16 cellular contexts compared by ENCODE assay signal in genomic region chr4:99383381-99383780, GRCh38. TPM values are rescaled to one million over a fixed set of nuclear protein-coding genes. Genes with fewer than 3 reads are reported as not detected.
DNase-seq lines count a peak whose midpoint lies in the region; TF ChIP-seq lines count a peak whose summit lies in the region.
"Had no signal": no experiment of that assay in that cellular context is flagged by ENCODE, and none has a peak within 500 bp of the region (broad histone marks: within the 10 kb centered on the region; RNA-seq: fewer than 3 reads in every experiment).

No MANE protein-coding gene starts in this region.

- no peaks in the 10 kb centered on the region for H3K9me3 ChIP-seq in duodenal mucosa (ENCODE audit: control insufficient read depth in 1 of 2, low read length in 2 of 2)
- no peaks in the 10 kb centered on the region for H3K9me3 ChIP-seq in mesenchymal stem cell (ENCODE audit: control insufficient read depth, low read length)
- peaks cover 0 to 8% (median 0%) of the 10 kb centered on the region in 8 donors for H3K9me3 ChIP-seq in spleen
- no peaks in the 10 kb centered on the region for H3K9me3 ChIP-seq in BE2C
- H3K9me3 ChIP-seq: neutrophil had no signal

- H4K91ac ChIP-seq in mesenchymal stem cell (ENCODE audit: low read length): no peak overlapping the region

- H3K9ac ChIP-seq in duodenal mucosa (ENCODE audit: low read depth in 1 of 2, low read length in 2 of 2): no peak overlapping the region
- H3K9ac ChIP-seq in mesenchymal stem cell (ENCODE audit: low read length): peak overlapping the region; percentile 92

- no peaks in the 10 kb centered on the region for H3K79me1 ChIP-seq in mesenchymal stem cell (replicated peaks; ENCODE audit: low read length, poor library complexity, severe bottlenecking)

- TF ChIP-seq POLR2A in spleen (IDR thresholded peaks at IDR 0.05): no peak

- no peak overlapping the region for H3K4me2 ChIP-seq in mesenchymal stem cell (ENCODE audit: low read length, poor library complexity, severe bottlenecking)

- H3K36me3 ChIP-seq in duodenal mucosa (ENCODE audit: control insufficient read depth in 1 of 2, insufficient read depth in 2 of 2, low read length in 2 of 2) (no peaks in the 10 kb centered on the region), mesenchymal stem cell (ENCODE audit: control insufficient read depth in 1 of 2, insufficient read depth in 2 of 2, low read depth in 1 of 2, low read length in 2 of 2) (no peaks in the 10 kb centered on the region), spleen (no peaks in the 10 kb centered on the region), BE2C (no peaks in the 10 kb centered on the region)
- H3K36me3 ChIP-seq: neutrophil had no signal

- no peak overlapping the region for H2BK5ac ChIP-seq in mesenchymal stem cell (ENCODE audit: low read depth, low read length, poor library complexity, severe bottlenecking)

- no peak overlapping the region for H2AFZ ChIP-seq in mesenchymal stem cell (ENCODE audit: low read depth, low read length)

- no peak overlapping the region for H3K4ac ChIP-seq in mesenchymal stem cell (ENCODE audit: low read depth in 1 of 2, low read length in 2 of 2)

- no peak overlapping the region for H3K18ac ChIP-seq in mesenchymal stem cell (ENCODE audit: low read depth in 1 of 2, low read length in 2 of 2)

- no peak overlapping the region for H2BK12ac ChIP-seq in mesenchymal stem cell (ENCODE audit: low read length in 2 of 2)

- no peak overlapping the region for H2BK120ac ChIP-seq in mesenchymal stem cell (ENCODE audit: low read depth, low read length)

- H2AK5ac ChIP-seq in mesenchymal stem cell (ENCODE audit: low read length, severe bottlenecking): no peak overlapping the region

- intact Hi-C loops in spleen (cut with DNase I; ENCODE audit: low total_unique reads) (no loop called here), head of caudate nucleus (cut with DNase I) (no loop called here)

- TF ChIP-seq CTCF in spleen (IDR thresholded peaks at IDR 0.05 in 8 of 11, conservative IDR thresholded peaks at IDR 0.05 in 3 of 11) (no peak), BE2C (IDR thresholded peaks at IDR 0.05; ENCODE audit: low read depth, low read length) (no peak)

- H3K4me3 ChIP-seq in duodenal mucosa (ENCODE audit: low read depth in 1 of 2, low read length in 2 of 2) (no peak overlapping the region), mesenchymal stem cell (ENCODE audit: insufficient read depth in 1 of 2, low read depth in 1 of 2, low read length in 2 of 2) (no peak overlapping the region), spleen (no peak overlapping the region), BE2C (ENCODE audit: low read depth, low read length) (no peak overlapping the region)

- H4K8ac ChIP-seq in mesenchymal stem cell (ENCODE audit: low read length): no peak overlapping the region

- peak; percentile 52 for DNase-seq in EH (ENCODE audit: low read depth)
- DNase-seq in mesenchymal stem cell: no peak
- no peak for DNase-seq in spleen
- no peak for DNase-seq in AG08396 (ENCODE audit: low spot score)
- no peak for DNase-seq in BE2C
- no peak for DNase-seq in head of caudate nucleus
- no peak for DNase-seq in globus pallidus (ENCODE audit: low spot score)
- DNase-seq: activated CD4-positive, alpha-beta memory T cell treated with anti-CD3 and anti-CD28 coated beads for 36 hours; Calu3; dermis blood vessel endothelial cell; mammary epithelial cell; NCI-H510A treated with DMSO at 0.1 percent for 48 hours; stimulated activated CD4-positive, alpha-beta T cell treated with anti-CD3 and anti-CD28 coated beads, Interleukin-12 subunit alpha, Interleukin-12 subunit beta, amount 100 ng/mL, for 4 hours; substantia nigra had no signal

- H3K27ac ChIP-seq in duodenal mucosa (ENCODE audit: low read depth, low read length): peak overlapping the region; percentile 26
- H3K27ac ChIP-seq in mesenchymal stem cell (ENCODE audit: low read length, poor library complexity, severe bottlenecking): no peak overlapping the region
- peak overlapping the region in 7 of 8 donors; percentile 30 to 63 (median 46) for H3K27ac ChIP-seq in spleen
- H3K27ac ChIP-seq: neutrophil had no signal

- H3K23ac ChIP-seq in mesenchymal stem cell (ENCODE audit: low read length in 2 of 2): no peak overlapping the region

- H3K4me1 ChIP-seq in duodenal mucosa (ENCODE audit: control insufficient read depth in 1 of 2, insufficient read depth in 2 of 2, low read length in 2 of 2) (peaks cover 0 to 22% of the 10 kb centered on the region in 2 donors), mesenchymal stem cell (ENCODE audit: control insufficient read depth, insufficient read depth, low read depth, low read length) (no peaks in the 10 kb centered on the region), spleen (no peaks in the 10 kb centered on the region), BE2C (no peaks in the 10 kb centered on the region)

- no peak overlapping the region for H3K14ac ChIP-seq in mesenchymal stem cell (ENCODE audit: low read length in 2 of 2)

- 93% methylated on average over 2 of the region's 2 CpGs for WGBS in mesenchymal stem cell
- WGBS in spleen, 5 donors: 77 to 85% (median 81%) methylated on average over 2 of the region's 2 CpGs

- no peak overlapping the region for H2BK15ac ChIP-seq in mesenchymal stem cell (ENCODE audit: low read depth, poor library complexity, severe bottlenecking)

- H3K27me3 ChIP-seq in duodenal mucosa (ENCODE audit: control insufficient read depth in 1 of 2, insufficient read depth in 2 of 2, low read length in 2 of 2): no peaks in the 10 kb centered on the region
- no peaks in the 10 kb centered on the region for H3K27me3 ChIP-seq in mesenchymal stem cell (ENCODE audit: control insufficient read depth in 1 of 2, insufficient read depth in 1 of 2, low read length in 2 of 2)
- H3K27me3 ChIP-seq in spleen (replicated peaks in 1 of 7): no peaks in the 10 kb centered on the region
- H3K27me3 ChIP-seq in BE2C: no peaks in the 10 kb centered on the region
- H3K27me3 ChIP-seq: neutrophil had no signal

RNA-seq across cellular contexts. Expression of gene ADH1C, which starts 30.8 kb away (rescaled TPM):
- polyA plus RNA-seq in mesenchymal stem cell (2013, experiment 1 of 2): not detected
- polyA plus RNA-seq in mesenchymal stem cell (2013, experiment 2 of 2): not detected
- total RNA-seq in spleen: 1 to 10 TPM in 2 of 7 donors, under 1 TPM in 1, not detected in 4; 0.60 to 2.3 (median 1.2) TPM
- 1 to 10 TPM in 1 of 3 donors, under 1 TPM in 2; 0.63 to 1.0 (median 0.99) TPM for polyA plus RNA-seq in spleen
- polyA plus RNA-seq in BE2C (2012; ENCODE audit: insufficient read depth, insufficient read length, low read depth): not detected
- total RNA-seq: activated CD4-positive, alpha-beta memory T cell treated with anti-CD3 and anti-CD28 coated beads for 36 hours; dermis blood vessel endothelial cell; mammary epithelial cell had no signal
- polyA plus RNA-seq: mammary epithelial cell had no signal

RNA-seq across cellular contexts. Expression of gene ADH7, which starts 51.8 kb away (rescaled TPM):
- not detected for polyA plus RNA-seq in mesenchymal stem cell (2013, experiment 1 of 2)
- not detected for polyA plus RNA-seq in mesenchymal stem cell (2013, experiment 2 of 2)
- total RNA-seq in spleen: not detected
- polyA plus RNA-seq in spleen: under 1 TPM in 2 of 3 donors, not detected in 1; 0.02 to 0.06 TPM
- not detected for polyA plus RNA-seq in BE2C (2012; ENCODE audit: insufficient read depth, insufficient read length, low read depth)
- total RNA-seq: activated CD4-positive, alpha-beta memory T cell treated with anti-CD3 and anti-CD28 coated beads for 36 hours; Calu3; dermis blood vessel endothelial cell had no signal
- polyA plus RNA-seq: mammary epithelial cell had no signal
